In the genomic region with DNA sequence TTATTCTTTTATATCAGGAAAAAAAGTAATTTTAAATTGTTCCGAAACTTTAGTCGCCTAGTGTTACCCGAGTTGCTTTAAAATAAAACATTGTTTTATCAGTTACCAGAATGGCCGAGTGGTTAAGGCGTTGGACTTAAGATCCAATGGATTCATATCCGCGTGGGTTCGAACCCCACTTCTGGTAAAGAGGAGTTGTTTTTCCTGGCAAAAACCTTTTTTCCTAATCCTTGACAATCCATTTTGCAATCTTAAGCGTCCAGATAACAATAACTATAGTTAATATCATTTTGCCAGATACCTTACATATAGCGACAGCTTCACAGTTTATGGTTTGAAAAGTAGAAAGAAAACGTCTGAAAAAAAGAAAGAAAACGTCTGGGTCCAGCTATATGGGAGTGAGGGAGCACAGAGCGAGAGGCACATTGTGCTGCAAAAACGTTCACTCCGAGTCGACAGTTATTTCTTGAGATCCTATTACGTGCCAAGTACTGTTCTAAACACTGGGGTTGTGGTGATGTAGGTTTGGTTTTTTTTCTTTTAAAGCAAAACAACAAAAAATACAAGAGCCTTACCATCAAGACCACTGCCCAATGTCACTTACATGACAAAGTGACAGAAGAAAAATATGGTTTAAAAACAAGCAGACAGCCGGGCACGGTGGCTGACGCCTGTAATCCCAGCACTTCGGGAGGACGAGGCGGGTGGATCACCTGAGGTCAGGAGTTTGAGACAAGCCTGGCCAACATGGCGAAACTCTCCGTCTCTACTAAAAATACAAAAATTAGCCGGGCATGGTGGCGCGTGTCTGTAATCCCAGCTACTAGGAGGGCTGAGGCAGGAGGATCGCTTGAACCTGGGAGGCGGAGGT, we compare ENCODE assay signal across 8 cellular contexts. TPM values are rescaled to one million over a fixed set of nuclear protein-coding genes. Genes with fewer than 3 reads are reported as not detected.
DNase-seq lines count a peak whose midpoint lies in the region; ATAC-seq, FAIRE-seq and TF ChIP-seq lines count a peak whose summit lies in the region.

No MANE protein-coding gene starts in this region.

- TF ChIP-seq CTCF in astrocyte of the spinal cord (IDR thresholded peaks at IDR 0.05; ENCODE audit: low read depth, low read length), result no peak

- no peak for FAIRE-seq in GM12892 (lab: Jason Lieb, UNC)

- ATAC-seq in activated T-cell treated with anti-CD3 and anti-CD28 coated beads, Interleukin-2, amount 50 U/mL, for 4 hours, result no peak
- ATAC-seq in stimulated activated memory B cell treated with anti-CD40 and anti-IgM and Interleukin-4, amounts not matched to agents 10 μg/mL and 1 μg/mL and 100 μg/mL, for 72 hours, result no peak

- H3K27ac Mint-ChIP-seq in stimulated activated memory B cell treated with anti-CD40 and anti-IgM and Interleukin-4, amounts not matched to agents 10 μg/mL and 1 μg/mL and 100 μg/mL, for 72 hours, result no peak overlapping the region

- no peaks in the 10 kb centered on the region for H3K9me3 Mint-ChIP-seq in activated T-cell treated with anti-CD3 and anti-CD28 coated beads, Interleukin-2, amount 50 U/mL, for 4 hours
- H3K9me3 Mint-ChIP-seq in stimulated activated memory B cell treated with anti-CD40 and anti-IgM and Interleukin-4, amounts not matched to agents 10 μg/mL and 1 μg/mL and 100 μg/mL, for 72 hours, result no peaks in the 10 kb centered on the region

- in situ Hi-C loops in astrocyte of the spinal cord (cut with HindIII; ENCODE audit: low sequenced_read_pairs), result no loop called here

- peak overlapping the region; percentile 87 for H3K4me3 Mint-ChIP-seq in activated T-cell treated with anti-CD3 and anti-CD28 coated beads, Interleukin-2, amount 50 U/mL, for 4 hours
- peak overlapping the region; percentile 86 for H3K4me3 Mint-ChIP-seq in stimulated activated memory B cell treated with anti-CD40 and anti-IgM and Interleukin-4, amounts not matched to agents 10 μg/mL and 1 μg/mL and 100 μg/mL, for 72 hours

- peaks cover 34% of the 10 kb centered on the region for H3K4me1 Mint-ChIP-seq in activated T-cell treated with anti-CD3 and anti-CD28 coated beads, Interleukin-2, amount 50 U/mL, for 4 hours (ENCODE audit: low read depth)
- peaks cover 32% of the 10 kb centered on the region for H3K4me1 Mint-ChIP-seq in stimulated activated memory B cell treated with anti-CD40 and anti-IgM and Interleukin-4, amounts not matched to agents 10 μg/mL and 1 μg/mL and 100 μg/mL, for 72 hours

- peaks cover 5% of the 10 kb centered on the region for H3K27me3 Mint-ChIP-seq in activated T-cell treated with anti-CD3 and anti-CD28 coated beads, Interleukin-2, amount 50 U/mL, for 4 hours (ENCODE audit: low read depth)
- H3K27me3 Mint-ChIP-seq in stimulated activated memory B cell treated with anti-CD40 and anti-IgM and Interleukin-4, amounts not matched to agents 10 μg/mL and 1 μg/mL and 100 μg/mL, for 72 hours, result peaks cover 10% of the 10 kb centered on the region

- no peak for TF ChIP-seq POLR2A in GM12892 (IDR thresholded peaks at IDR 0.05; ENCODE audit: low read depth, low read length)

- no peaks in the 10 kb centered on the region for H3K36me3 Mint-ChIP-seq in activated T-cell treated with anti-CD3 and anti-CD28 coated beads, Interleukin-2, amount 50 U/mL, for 4 hours (ENCODE audit: insufficient read depth)
- no peaks in the 10 kb centered on the region for H3K36me3 Mint-ChIP-seq in stimulated activated memory B cell treated with anti-CD40 and anti-IgM and Interleukin-4, amounts not matched to agents 10 μg/mL and 1 μg/mL and 100 μg/mL, for 72 hours

- no peak for DNase-seq in activated T-cell treated with anti-CD3 and anti-CD28 coated beads, Interleukin-2, amount 50 U/mL, for 4 hours
- DNase-seq in activated T-cell treated with anti-CD3 and anti-CD28 coated beads, Interleukin-2, amount 50 U/mL, for 1 hour, result no peak
- peak; percentile 45 for DNase-seq in NCI-H774 (lab: John Stamatoyannopoulos, UW)
- DNase-seq in astrocyte of the spinal cord (ENCODE audit: low read depth, low spot score), result peak; percentile 90
- DNase-seq in iris pigment epithelial cell (ENCODE audit: low read depth), result peak; percentile 90
- DNase-seq in GM12892 (ENCODE audit: insufficient read length), result no peak
- no peak for DNase-seq in NCI-H1048 (lab: John Stamatoyannopoulos, UW)

- peak overlapping the region; percentile 65 for H3K4me3 ChIP-seq in astrocyte of the spinal cord (ENCODE audit: low read depth, low read length)

RNA-seq across cellular contexts. Expression of a gene that starts 40.5 kb away (rescaled TPM):
- total RNA-seq in activated T-cell treated with anti-CD3 and anti-CD28 coated beads, Interleukin-2, amount 50 U/mL, for 4 hours, result not detected
- not detected for polyA plus RNA-seq in GM12892 (2012; ENCODE audit: missing spikeins)

RNA-seq across cellular contexts. Expression of a gene that starts 48.5 kb away (rescaled TPM):
- not detected for total RNA-seq in activated T-cell treated with anti-CD3 and anti-CD28 coated beads, Interleukin-2, amount 50 U/mL, for 4 hours
- polyA plus RNA-seq in GM12892 (2012; ENCODE audit: missing spikeins), result not detected

Comparison
In these comparisons a context has a peak if more than half of its experiments do, and no peak if none do; other contexts are left out.
1. DNase-seq: peak in NCI-H774 (single experiment), astrocyte of the spinal cord (single experiment) and iris pigment epithelial cell (single experiment); none in activated T-cell treated with anti-CD3 and anti-CD28 coated beads, Interleukin-2, amount 50 U/mL, for 4 hours (single experiment), activated T-cell treated with anti-CD3 and anti-CD28 coated beads, Interleukin-2, amount 50 U/mL, for 1 hour (single experiment), GM12892 (single experiment) and NCI-H1048 (single experiment).